ENCODE assay signal across 12 cellular contexts in genomic region chr3:94050546-94050945, GRCh38. TPM values are rescaled to one million over a fixed set of nuclear protein-coding genes. Genes with fewer than 3 reads are reported as not detected.
"Had no signal": no experiment of that assay in that cellular context is flagged by ENCODE, and none has a peak within 500 bp of the region (broad histone marks: within the 10 kb centered on the region; RNA-seq: fewer than 3 reads in every experiment).

No MANE protein-coding gene starts in this region.

- H3K27ac ChIP-seq: GM23248 had no signal

- H3K4me2 ChIP-seq: GM23338 had no signal

- H3K9me3 ChIP-seq: HAP-1 had no signal

- DNase-seq: GM23248, GOT3, H7, H9, HCEC 1CT, HFFc6 had no signal

- ATAC-seq: GM23338, HCT116 had no signal

- H3K4me1 Mint-ChIP-seq: GM23338, H9 had no signal

- H3K4me3 Mint-ChIP-seq: GM23338, H9, HFFc6 had no signal

- H3K27ac Mint-ChIP-seq: GM23338, H9, HFFc6 had no signal

- H3K9me3 Mint-ChIP-seq: HFFc6 had no signal

- H2AFZ ChIP-seq: GM23248, GM23338 had no signal

- H3K4me1 ChIP-seq: HAP-1 had no signal

- H3K4me3 ChIP-seq: GM23248, GM23338, HAP-1 had no signal

- FAIRE-seq: H1, H54 had no signal

- H3K36me3 ChIP-seq: HAP-1 had no signal

- H3K9ac ChIP-seq: GM23248 had no signal

RNA-seq across cellular contexts. Expression of gene STX19, which starts 22.1 kb away (rescaled TPM):
- total RNA-seq: GM23248, GM23338, H1, H4, H7, H9, HFFc6 had no signal
- polyA plus RNA-seq: GM23248, H1 had no signal
